ENCODE assay signal across 21 cellular contexts in the genomic region with DNA sequence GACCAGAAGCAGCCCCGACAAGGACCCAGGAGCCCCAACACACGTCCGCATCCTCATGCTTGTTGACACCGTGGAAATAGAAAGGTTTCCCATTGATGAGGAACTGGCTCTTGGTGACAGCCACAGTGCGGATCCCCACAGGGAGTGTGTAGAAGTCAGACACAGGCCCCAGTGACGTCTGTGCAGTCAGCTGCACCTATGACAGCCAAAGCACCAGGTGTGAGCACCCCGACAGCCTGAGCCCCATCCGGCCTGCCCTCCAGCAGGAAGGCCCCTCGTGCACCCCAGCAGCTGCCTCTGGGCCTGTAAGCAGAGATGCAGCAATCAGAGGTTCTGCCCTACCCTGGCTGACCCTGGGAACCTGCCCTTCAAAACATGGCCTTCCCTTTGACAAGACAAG.
"Had no signal": no experiment of that assay in that cellular context is flagged by ENCODE, and none has a peak within 500 bp of the region (broad histone marks: within the 10 kb centered on the region; RNA-seq: fewer than 3 reads in every experiment).

No MANE protein-coding gene starts in this region.

- H3K27me3 ChIP-seq: adrenal gland had no signal

- H3K4me1 Mint-ChIP-seq: activated T-helper 17 cell treated with anti-CD3 and anti-CD28 coated beads, Interleukin-2, amount 50 U/mL, for 72 hours; WTC11 had no signal

- H3K27ac ChIP-seq: adrenal gland had no signal

- H3K27me3 Mint-ChIP-seq: activated CD4-positive, alpha-beta memory T cell treated with anti-CD3 and anti-CD28 coated beads for 36 hours; activated CD4-positive, alpha-beta T cell treated with anti-CD3 and anti-CD28 coated beads, Interleukin-2, amount 10 ng/mL, durations not matched to agents 7 days and 5 days; activated naive CD8-positive, alpha-beta T cell; activated T-helper 17 cell treated with anti-CD3 and anti-CD28 coated beads, Interleukin-2, amount 50 U/mL, for 72 hours; T-helper 17 cell had no signal

- DNase-seq: activated CD4-positive, alpha-beta memory T cell treated with anti-CD3 and anti-CD28 coated beads for 36 hours; activated CD4-positive, alpha-beta T cell treated with anti-CD3 and anti-CD28 coated beads, Interleukin-2, amount 10 ng/mL, durations not matched to agents 7 days and 5 days; activated gamma-delta T cell; activated naive CD4-positive, alpha-beta T cell treated with anti-CD3 and anti-CD28 coated beads for 36 hours; activated T-cell treated with anti-CD3 and anti-CD28 coated beads for 4 hours; activated T-cell treated with anti-CD3 and anti-CD28 coated beads, Interleukin-2, amount 50 U/mL, for 48 hours; anterior cingulate cortex; MM.1S; NCI-H1105 treated with DMSO at 0.1 percent for 48 hours; NCI-H1436 treated with DMSO at 0.1 percent for 48 hours; NCI-H187; NCI-H2081; NCI-H446; NCI-H524; SIG-M5; T-helper 17 cell; T-helper 9 cell had no signal

- H3K4me1 ChIP-seq: adrenal gland had no signal

- H3K9me3 Mint-ChIP-seq: activated CD4-positive, alpha-beta memory T cell treated with anti-CD3 and anti-CD28 coated beads for 36 hours; activated CD4-positive, alpha-beta T cell treated with anti-CD3 and anti-CD28 coated beads, Interleukin-2, amount 10 ng/mL, durations not matched to agents 7 days and 5 days; activated naive CD4-positive, alpha-beta T cell treated with anti-CD3 and anti-CD28 coated beads for 36 hours; activated T-helper 17 cell treated with anti-CD3 and anti-CD28 coated beads, Interleukin-2, amount 50 U/mL, for 72 hours; WTC11 had no signal

- H3K4me3 Mint-ChIP-seq: activated CD4-positive, alpha-beta memory T cell treated with anti-CD3 and anti-CD28 coated beads for 36 hours; activated CD4-positive, alpha-beta T cell treated with anti-CD3 and anti-CD28 coated beads, Interleukin-2, amount 10 ng/mL, durations not matched to agents 7 days and 5 days; activated naive CD4-positive, alpha-beta T cell treated with anti-CD3 and anti-CD28 coated beads for 36 hours; activated naive CD8-positive, alpha-beta T cell; activated T-helper 17 cell treated with anti-CD3 and anti-CD28 coated beads, Interleukin-2, amount 50 U/mL, for 72 hours; T-helper 17 cell; WTC11 had no signal

- H3K4me3 ChIP-seq: adrenal gland had no signal

- H3K9me3 ChIP-seq: adrenal gland had no signal

- ATAC-seq: activated T-helper 17 cell treated with anti-CD3 and anti-CD28 coated beads, Interleukin-2, amount 50 U/mL, for 72 hours; T-helper 17 cell had no signal

- H3K27ac Mint-ChIP-seq: activated CD4-positive, alpha-beta memory T cell treated with anti-CD3 and anti-CD28 coated beads for 36 hours; activated CD4-positive, alpha-beta T cell treated with anti-CD3 and anti-CD28 coated beads, Interleukin-2, amount 10 ng/mL, durations not matched to agents 7 days and 5 days; activated naive CD4-positive, alpha-beta T cell treated with anti-CD3 and anti-CD28 coated beads for 36 hours; activated naive CD8-positive, alpha-beta T cell; activated T-helper 17 cell treated with anti-CD3 and anti-CD28 coated beads, Interleukin-2, amount 50 U/mL, for 72 hours; T-helper 17 cell; WTC11 had no signal
